Comparison of ENCODE assay signal across 14 cellular contexts in genomic region chr1:11920239-11920903, GRCh38.
DNase-seq lines count a peak whose midpoint lies in the region; ATAC-seq and TF ChIP-seq lines count a peak whose summit lies in the region.
"Had no signal": no experiment of that assay in that cellular context is flagged by ENCODE, and none has a peak within 500 bp of the region (broad histone marks: within the 10 kb centered on the region; RNA-seq: fewer than 3 reads in every experiment).

No MANE protein-coding gene starts in this region.

- TF ChIP-seq CTCF in OCI-LY1 (IDR thresholded peaks at IDR 0.05; ENCODE audit: low read length), result no peak

- no peaks in the 10 kb centered on the region for H3K9me2 ChIP-seq in OCI-LY1 (ENCODE audit: low read depth, low read length)

- H3K4me1 ChIP-seq in BLaER1 treated with 17β-estradiol and CSF1 and Interleukin-3, amounts not matched to agents 10 nM and 100 nM, result peaks cover 44 to 72% (median 55%) of the 10 kb centered on the region in 10 experiments
- peaks cover 38% of the 10 kb centered on the region for H3K4me1 ChIP-seq in OCI-LY1 (ENCODE audit: insufficient read depth, low read length, severe bottlenecking)

- peaks cover 43 to 48% of the 10 kb centered on the region in 2 donors for H3K36me3 Mint-ChIP-seq in stimulated activated naive B cell treated with anti-CD40 and anti-IgM and Interleukin-4, amounts not matched to agents 10 μg/mL and 1 μg/mL and 100 μg/mL, for 72 hours

- H3K79me2 ChIP-seq in OCI-LY1 (ENCODE audit: insufficient read depth, low read length), result peaks cover 19% of the 10 kb centered on the region

- H3K27ac Mint-ChIP-seq in stimulated activated naive B cell treated with anti-CD40 and anti-IgM and Interleukin-4, amounts not matched to agents 10 μg/mL and 1 μg/mL and 100 μg/mL, for 72 hours, result no peak overlapping the region

- H3K9me3 Mint-ChIP-seq in stimulated activated naive B cell treated with anti-CD40 and anti-IgM and Interleukin-4, amounts not matched to agents 10 μg/mL and 1 μg/mL and 100 μg/mL, for 72 hours, result no peaks in the 10 kb centered on the region

- H3K4me1 Mint-ChIP-seq in stimulated activated naive B cell treated with anti-CD40 and anti-IgM and Interleukin-4, amounts not matched to agents 10 μg/mL and 1 μg/mL and 100 μg/mL, for 72 hours, result peaks cover 32 to 64% of the 10 kb centered on the region in 2 donors

- H3K27me3 ChIP-seq in BLaER1 treated with 17β-estradiol and CSF1 and Interleukin-3, amounts not matched to agents 10 nM and 100 nM, result no peaks in the 10 kb centered on the region
- H3K27me3 ChIP-seq in OCI-LY1 (ENCODE audit: insufficient read depth, low read length), result no peaks in the 10 kb centered on the region
- H3K27me3 ChIP-seq: BLaER1, SJCRH30 had no signal

- intact Hi-C loops in head of caudate nucleus (cut with DNase I), result no loop called here
- intact Hi-C loops in posterior cingulate gyrus (cut with DNase I), result no loop called here

- H3F3A ChIP-seq in OCI-LY1 (ENCODE audit: insufficient read depth, low read length), result no peaks in the 10 kb centered on the region

- no peak overlapping the region for H2AFZ ChIP-seq in OCI-LY1 (ENCODE audit: low read length)

- H3K36me3 ChIP-seq in BLaER1 treated with 17β-estradiol and CSF1 and Interleukin-3, amounts not matched to agents 10 nM and 100 nM, result peaks cover 61 to 83% (median 67%) of the 10 kb centered on the region in 11 experiments
- peaks cover 52% of the 10 kb centered on the region for H3K36me3 ChIP-seq in OCI-LY1 (ENCODE audit: insufficient read depth, low read length)

- H3K4me2 ChIP-seq in BLaER1 treated with 17β-estradiol and CSF1 and Interleukin-3, amounts not matched to agents 10 nM and 100 nM, result peak overlapping the region in 5 of 11 experiments; percentile 2 to 44 (median 17); a peak in 3 of 22 replicates
- H3K4me2 ChIP-seq in OCI-LY1 (ENCODE audit: low read length), result peak overlapping the region; percentile 9; the same call in 1 of the 2 replicates
- H3K4me2 ChIP-seq: BLaER1 had no signal

- H3K9me3 ChIP-seq in BLaER1 treated with 17β-estradiol and CSF1 and Interleukin-3, amounts not matched to agents 10 nM and 100 nM (replicated peaks in 1 of 11), result no peaks in the 10 kb centered on the region
- no peaks in the 10 kb centered on the region for H3K9me3 ChIP-seq in OCI-LY1 (ENCODE audit: low read length)
- H3K9me3 ChIP-seq: BLaER1, SJCRH30 had no signal

- ATAC-seq in stimulated activated naive B cell treated with anti-CD40 and anti-IgM and Interleukin-4, amounts not matched to agents 10 μg/mL and 1 μg/mL and 100 μg/mL, for 72 hours (replicated peaks), result no peak
- ATAC-seq in GM21723 (IDR thresholded peaks at IDR 0.05; ENCODE audit: unreplicated experiment), result no peak
- no peak for ATAC-seq in HG02938 (IDR thresholded peaks at IDR 0.05; ENCODE audit: unreplicated experiment)

- peaks cover 72 to 90% (median 80%) of the 10 kb centered on the region in 11 experiments for H4K20me1 ChIP-seq in BLaER1 treated with 17β-estradiol and CSF1 and Interleukin-3, amounts not matched to agents 10 nM and 100 nM
- H4K20me1 ChIP-seq in OCI-LY1 (ENCODE audit: insufficient read depth, low read length), result no peaks in the 10 kb centered on the region

- no peak overlapping the region for H3K27ac ChIP-seq in BLaER1 treated with 17β-estradiol and CSF1 and Interleukin-3, amounts not matched to agents 10 nM and 100 nM
- H3K27ac ChIP-seq in OCI-LY1 (ENCODE audit: low read depth, low read length, poor library complexity, severe bottlenecking), result no peak overlapping the region
- H3K27ac ChIP-seq: BLaER1, SJCRH30, VCaP had no signal

- no peaks in the 10 kb centered on the region for H3K27me3 Mint-ChIP-seq in stimulated activated naive B cell treated with anti-CD40 and anti-IgM and Interleukin-4, amounts not matched to agents 10 μg/mL and 1 μg/mL and 100 μg/mL, for 72 hours

- H3K4me3 Mint-ChIP-seq in stimulated activated naive B cell treated with anti-CD40 and anti-IgM and Interleukin-4, amounts not matched to agents 10 μg/mL and 1 μg/mL and 100 μg/mL, for 72 hours, result no peak overlapping the region

- DNase-seq in head of caudate nucleus, result peak in 38 of 42 donors; percentile 33 to 83 (median 60)
- peak in 9 of 10 donors; percentile 41 to 90 (median 50) for DNase-seq in posterior cingulate gyrus
- DNase-seq in stimulated activated naive B cell treated with anti-CD40 and anti-IgM and Interleukin-4, amounts not matched to agents 10 μg/mL and 1 μg/mL and 100 μg/mL, for 72 hours, result no peak
- no peak for DNase-seq in kidney glomerular epithelial cell (lab: John Stamatoyannopoulos, UW)
- DNase-seq: aorta, MV-4-11, NCI-H524 treated with DMSO at 0.1 percent for 48 hours, SJCRH30 had no signal

- no peak overlapping the region for H3K4me3 ChIP-seq in BLaER1 treated with 17β-estradiol and CSF1 and Interleukin-3, amounts not matched to agents 10 nM and 100 nM
- no peak overlapping the region for H3K4me3 ChIP-seq in OCI-LY1 (ENCODE audit: low read depth, low read length, poor library complexity, severe bottlenecking)
- H3K4me3 ChIP-seq: BLaER1, SJCRH30 had no signal

- peak overlapping the region in 8 of 11 experiments; percentile 1 to 53 (median 28); a peak in 5 of 22 replicates for H3K9ac ChIP-seq in BLaER1 treated with 17β-estradiol and CSF1 and Interleukin-3, amounts not matched to agents 10 nM and 100 nM
- peak overlapping the region; percentile 23; the same call in 1 of the 2 replicates for H3K9ac ChIP-seq in OCI-LY1 (ENCODE audit: low read length)
- H3K9ac ChIP-seq: BLaER1 had no signal

Comparison
In these comparisons a context has a peak if more than half of its experiments do, and no peak if none do; other contexts are left out.
1. DNase-seq: peak in head of caudate nucleus (38 of 42) and posterior cingulate gyrus (9 of 10); none in stimulated activated naive B cell treated with anti-CD40 and anti-IgM and Interleukin-4, amounts not matched to agents 10 μg/mL and 1 μg/mL and 100 μg/mL, for 72 hours (single experiment) and kidney glomerular epithelial cell (single experiment).